ENCODE assay signal across 17 cellular contexts in the genomic region with DNA sequence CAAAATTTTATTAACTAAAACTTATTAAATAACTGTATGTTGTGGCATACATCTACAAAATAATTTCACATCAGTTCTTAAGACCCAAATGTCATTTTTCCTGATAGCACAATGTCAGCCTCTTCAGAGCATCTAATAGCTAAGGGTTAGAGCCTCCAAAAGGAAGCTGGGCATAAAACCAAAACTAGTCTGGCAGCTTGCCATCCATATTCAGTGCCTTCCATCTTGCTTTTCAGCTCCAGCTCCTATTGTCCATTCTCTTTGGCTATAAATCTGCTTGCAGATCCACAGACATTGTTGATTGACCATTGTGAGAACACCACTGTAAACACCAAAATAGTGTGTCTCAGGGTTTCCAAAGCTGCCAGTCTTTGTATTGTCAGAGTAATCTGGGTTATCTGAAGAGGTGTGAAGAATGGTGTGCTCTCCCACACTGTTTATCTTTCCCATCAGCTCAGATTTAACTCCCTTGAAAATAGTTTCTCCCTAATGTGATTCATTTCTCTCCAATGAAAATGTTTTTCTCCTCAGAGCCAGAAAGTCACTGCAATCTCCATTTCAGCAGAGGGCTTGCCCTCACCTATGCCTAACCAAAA.
DNase-seq lines count a peak whose midpoint lies in the region; ATAC-seq, FAIRE-seq and TF ChIP-seq lines count a peak whose summit lies in the region.
"Had no signal": no experiment of that assay in that cellular context is flagged by ENCODE, and none has a peak within 500 bp of the region (broad histone marks: within the 10 kb centered on the region; RNA-seq: fewer than 3 reads in every experiment).

No MANE protein-coding gene starts in this region.

- no peaks in the 10 kb centered on the region for H3K36me3 ChIP-seq in keratinocyte (ENCODE audit: control insufficient read depth in 2 of 2, extremely low read depth in 1 of 2, insufficient read depth in 2 of 2, low read length in 2 of 2)

- FAIRE-seq in keratinocyte (lab: Jason Lieb, UNC), result peak; percentile 41

- H3K27ac ChIP-seq in keratinocyte (ENCODE audit: control insufficient read depth, insufficient read depth, low read length), result no peak overlapping the region
- H3K27ac ChIP-seq: epithelial cell of prostate, RWPE1 had no signal

- H3K4me1 ChIP-seq in keratinocyte (ENCODE audit: control insufficient read depth, extremely low read depth, insufficient read depth, low read length), result peaks cover 9% of the 10 kb centered on the region

- H3K79me2 ChIP-seq in keratinocyte (ENCODE audit: control insufficient read depth, insufficient read depth, low read length), result no peaks in the 10 kb centered on the region

- H3K4me2 ChIP-seq in keratinocyte (ENCODE audit: control insufficient read depth, extremely low read depth, insufficient read depth, low read depth, low read length), result no peak overlapping the region

- H3K4me3 ChIP-seq in keratinocyte (ENCODE audit: control insufficient read depth in 2 of 3, extremely low read depth in 1 of 3, insufficient read depth in 2 of 3, low read depth in 1 of 3, low read length in 3 of 3), result no peak overlapping the region
- H3K4me3 ChIP-seq: lung had no signal

- no peaks in the 10 kb centered on the region for H3K9me1 ChIP-seq in keratinocyte (ENCODE audit: control insufficient read depth, extremely low read depth, insufficient read depth, low read length)

- H3K9me3 ChIP-seq in keratinocyte (ENCODE audit: control insufficient read depth, low read depth, low read length), result no peaks in the 10 kb centered on the region

- no peaks in the 10 kb centered on the region for H4K20me1 ChIP-seq in keratinocyte (ENCODE audit: control insufficient read depth, extremely low read depth, insufficient read depth, low read length)

- DNase-seq in H4 (ENCODE audit: low spot score) (peak; percentile 7), NCI-H187 (lab: John Stamatoyannopoulos, UW) (peak; percentile 8 to 14), NCI-H774 (lab: John Stamatoyannopoulos, UW) (peak; percentile 86), keratinocyte (ENCODE audit: low read depth, low spot score) (no peak)
- DNase-seq: activated CD4-positive, alpha-beta T cell treated with anti-CD3 and anti-CD28 coated beads, Interleukin-2, amount 50 U/mL, for 48 hours; activated naive CD4-positive, alpha-beta T cell treated with anti-CD3 and anti-CD28 coated beads, Interleukin-2, amount 10 ng/mL, durations not matched to agents 7 days and 5 days; AML-193; H9; naive thymus-derived CD8-positive, alpha-beta T cell; NK-92 treated with Interleukin-12 subunit alpha and Interleukin-12 subunit beta, amount 100 ng/mL, for 24 hours; SW 1271 had no signal

- ATAC-seq in GM21381 (IDR thresholded peaks at IDR 0.05; ENCODE audit: unreplicated experiment) (no peak), GM19463 (IDR thresholded peaks at IDR 0.05; ENCODE audit: unreplicated experiment) (no peak), GM21528 (IDR thresholded peaks at IDR 0.05; ENCODE audit: low FRiP score, unreplicated experiment) (no peak)
- ATAC-seq: naive thymus-derived CD8-positive, alpha-beta T cell had no signal

- H2AFZ ChIP-seq in keratinocyte (ENCODE audit: control insufficient read depth, low read length), result no peak overlapping the region

- no peak for TF ChIP-seq CTCF in keratinocyte (optimal IDR thresholded peaks at IDR 0.05 in 1 of 3, IDR thresholded peaks at IDR 0.05 in 1 of 3, conservative IDR thresholded peaks at IDR 0.05 in 1 of 3; ENCODE audit: extremely low read depth in 1 of 3, insufficient read depth in 2 of 3, low read length in 3 of 3)

- dilution Hi-C loops in keratinocyte (cut with MboI; ENCODE audit: extremely low pct_ligation_motif_present, low sequenced_read_pairs), result no loop called here

- no peak overlapping the region for H3K9ac ChIP-seq in keratinocyte (ENCODE audit: control insufficient read depth, extremely low read depth, insufficient read depth, low read length)

- no peaks in the 10 kb centered on the region for H3K27me3 ChIP-seq in keratinocyte (ENCODE audit: control insufficient read depth, extremely low read depth, insufficient read depth, low read length)
